ENCODE assay signal across 29 cellular contexts in the genomic region with DNA sequence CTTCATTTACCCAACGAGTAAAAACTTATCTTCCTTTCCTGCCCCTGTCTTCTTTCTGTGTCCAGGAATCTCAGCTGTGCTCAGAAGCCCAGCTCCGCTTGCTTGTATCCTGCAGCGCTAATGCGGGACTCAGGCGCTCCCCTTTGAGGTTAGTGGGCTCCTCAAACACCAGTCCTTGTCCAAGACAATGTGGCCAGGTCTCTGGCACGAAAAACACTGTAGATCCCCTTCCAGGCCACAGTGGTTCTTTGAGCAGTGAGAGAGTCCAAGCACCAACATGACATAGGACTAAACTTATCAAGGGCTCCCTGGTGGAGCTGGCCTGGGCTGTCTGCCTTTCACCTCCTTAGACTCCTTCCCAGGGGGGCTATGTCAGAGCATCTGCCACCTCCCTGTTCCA. TPM values are rescaled to one million over a fixed set of nuclear protein-coding genes. Genes with fewer than 3 reads are reported as not detected.
"Had no signal": no experiment of that assay in that cellular context is flagged by ENCODE, and none has a peak within 500 bp of the region (broad histone marks: within the 10 kb centered on the region; RNA-seq: fewer than 3 reads in every experiment).

No MANE protein-coding gene starts in this region.

- H3K27me3 Mint-ChIP-seq: progenitor cell of endocrine pancreas had no signal

- H3K36me3 ChIP-seq: neural progenitor cell, neutrophil, ovary, right lobe of liver, sigmoid colon, stomach, thoracic aorta, thyroid gland, tibial nerve, upper lobe of right lung, vagina had no signal

- H3K4me3 Mint-ChIP-seq: naive thymus-derived CD4-positive, alpha-beta T cell; natural killer cell; nephron; neural progenitor cell; stimulated activated naive B cell treated with anti-CD40 and anti-IgM and Interleukin-4, amounts not matched to agents 10 μg/mL and 1 μg/mL and 100 μg/mL, for 72 hours; stimulated activated naive CD8-positive, alpha-beta T cell treated with anti-CD3 and anti-CD28 coated beads, Interleukin-15, Interleukin-2, amounts not matched to agents 100 ng/mL and 50 ng/mL, for 24 hours; type B pancreatic cell had no signal

- ATAC-seq: naive thymus-derived CD4-positive, alpha-beta T cell; natural killer cell; psoas muscle; right cardiac atrium; right lobe of liver; stimulated activated naive B cell treated with anti-CD40 and anti-IgM and Interleukin-4, amounts not matched to agents 10 μg/mL and 1 μg/mL and 100 μg/mL, for 72 hours; upper lobe of right lung had no signal

- H3K9me3 ChIP-seq: neutrophil, psoas muscle, right lobe of liver, thoracic aorta, thyroid gland, upper lobe of right lung, vagina had no signal

- H3K36me3 Mint-ChIP-seq: naive thymus-derived CD4-positive, alpha-beta T cell; natural killer cell; neural progenitor cell; stimulated activated naive B cell treated with anti-CD40 and anti-IgM and Interleukin-4, amounts not matched to agents 10 μg/mL and 1 μg/mL and 100 μg/mL, for 72 hours; type B pancreatic cell had no signal

- H3K4me3 ChIP-seq: neural progenitor cell, ovary, psoas muscle, right lobe of liver, sigmoid colon, stomach, thoracic aorta, thyroid gland, tibial nerve, upper lobe of right lung, vagina had no signal

- H3K9me3 Mint-ChIP-seq: natural killer cell; nephron; neural progenitor cell; stimulated activated naive CD8-positive, alpha-beta T cell treated with anti-CD3 and anti-CD28 coated beads, Interleukin-15, Interleukin-2, amounts not matched to agents 100 ng/mL and 50 ng/mL, for 24 hours; type B pancreatic cell had no signal

- H3K4me1 ChIP-seq: neural progenitor cell, parathyroid adenoma, psoas muscle, right lobe of liver, sigmoid colon, stomach, thyroid gland, tibial nerve, upper lobe of right lung, vagina had no signal

- H3K4me1 Mint-ChIP-seq: naive thymus-derived CD4-positive, alpha-beta T cell; natural killer cell; stimulated activated naive B cell treated with anti-CD40 and anti-IgM and Interleukin-4, amounts not matched to agents 10 μg/mL and 1 μg/mL and 100 μg/mL, for 72 hours had no signal

- H3K79me2 ChIP-seq: parathyroid adenoma had no signal

- H3K27ac ChIP-seq: neural progenitor cell, neutrophil, ovary, parathyroid adenoma, psoas muscle, right lobe of liver, sigmoid colon, stomach, thoracic aorta, thyroid gland, tibial nerve, upper lobe of right lung, vagina had no signal

- H3K27me3 ChIP-seq: neural progenitor cell, neutrophil, ovary, right lobe of liver, sigmoid colon, thyroid gland, tibial nerve, upper lobe of right lung, vagina had no signal

- H2AFZ ChIP-seq: neural progenitor cell, parathyroid adenoma had no signal

- H3K9ac ChIP-seq: neural progenitor cell, parathyroid adenoma had no signal

- H3K27ac Mint-ChIP-seq: naive thymus-derived CD4-positive, alpha-beta T cell; natural killer cell; nephron; neural progenitor cell; progenitor cell of endocrine pancreas; stimulated activated naive B cell treated with anti-CD40 and anti-IgM and Interleukin-4, amounts not matched to agents 10 μg/mL and 1 μg/mL and 100 μg/mL, for 72 hours; stimulated activated naive CD8-positive, alpha-beta T cell treated with anti-CD3 and anti-CD28 coated beads, Interleukin-15, Interleukin-2, amounts not matched to agents 100 ng/mL and 50 ng/mL, for 24 hours; type B pancreatic cell had no signal

- H3K4me2 ChIP-seq: neural progenitor cell had no signal

- DNase-seq: naive thymus-derived CD4-positive, alpha-beta T cell; natural killer cell; nucleus accumbens; ovary; psoas muscle; right cardiac atrium; right lobe of liver; sigmoid colon; small intestine; stimulated activated CD4-positive, alpha-beta T cell treated with anti-CD3 and anti-CD28 coated beads, Interleukin-15, amount 100 ng/mL, for 24 hours; stimulated activated CD4-positive, alpha-beta T cell treated with anti-CD3 and anti-CD28 coated beads, Interleukin-2, amount 100 ng/mL, for 24 hours; stimulated activated CD4-positive, alpha-beta T cell treated with anti-CD3 and anti-CD28 coated beads, Interleukin-2, amount 100 ng/mL, for 48 hours; stimulated activated CD4-positive, alpha-beta T cell treated with anti-CD3 and anti-CD28 coated beads, Interleukin-4, amount 100 ng/mL, for 24 hours; stimulated activated naive B cell treated with anti-CD40 and anti-IgM and Interleukin-4, amounts not matched to agents 10 μg/mL and 1 μg/mL and 100 μg/mL, for 72 hours; stimulated activated naive CD4-positive, alpha-beta T cell treated with Interleukin-2 at 50 U/mL for 16 hours; stomach; thyroid gland; upper lobe of right lung had no signal

RNA-seq across cellular contexts. Expression of a gene that starts 53.7 kb away (rescaled TPM):
- total RNA-seq: naive thymus-derived CD4-positive, alpha-beta T cell; natural killer cell; osteoblast had no signal
- polyA plus RNA-seq: naive thymus-derived CD4-positive, alpha-beta T cell had no signal
